ENCODE assay signal across 10 cellular contexts in the genomic region with DNA sequence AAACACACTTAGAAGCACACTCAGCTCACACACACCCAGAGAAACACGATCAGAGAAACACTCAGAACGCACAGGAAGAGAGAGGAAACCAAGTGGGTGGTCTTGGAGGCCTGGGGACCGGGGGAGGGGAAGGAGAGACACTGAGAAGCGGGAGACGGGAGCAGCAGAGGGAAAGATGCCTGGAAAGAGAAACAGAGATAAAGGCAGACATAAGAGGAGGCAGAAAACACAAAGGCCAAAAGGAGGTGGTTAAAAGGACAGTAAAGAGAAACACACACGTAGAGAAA. TPM values are rescaled to one million over a fixed set of nuclear protein-coding genes. Genes with fewer than 3 reads are reported as not detected.
DNase-seq lines count a peak whose midpoint lies in the region; ATAC-seq and TF ChIP-seq lines count a peak whose summit lies in the region.
"Had no signal": no experiment of that assay in that cellular context is flagged by ENCODE, and none has a peak within 500 bp of the region (broad histone marks: within the 10 kb centered on the region; RNA-seq: fewer than 3 reads in every experiment).

No MANE protein-coding gene starts in this region.

- no peaks in the 10 kb centered on the region for H3K36me3 Mint-ChIP-seq in stimulated activated naive B cell treated with anti-CD40 and anti-IgM and Interleukin-4, amounts not matched to agents 10 μg/mL and 1 μg/mL and 100 μg/mL, for 72 hours

- peaks cover 15% of the 10 kb centered on the region for H3K27me3 ChIP-seq in iPS-20b (ENCODE audit: insufficient read depth, low read length)

- peaks cover 0 to 2% of the 10 kb centered on the region in 2 donors for H3K4me1 Mint-ChIP-seq in stimulated activated naive B cell treated with anti-CD40 and anti-IgM and Interleukin-4, amounts not matched to agents 10 μg/mL and 1 μg/mL and 100 μg/mL, for 72 hours

- no peaks in the 10 kb centered on the region for H3K9me3 Mint-ChIP-seq in stimulated activated naive B cell treated with anti-CD40 and anti-IgM and Interleukin-4, amounts not matched to agents 10 μg/mL and 1 μg/mL and 100 μg/mL, for 72 hours

- no peak overlapping the region for H3K27ac ChIP-seq in iPS-20b (ENCODE audit: low read length)

- TF ChIP-seq CTCF in astrocyte of the cerebellum (IDR thresholded peaks at IDR 0.05; ENCODE audit: low read depth, low read length, missing control alignments): no peak

- no peak for DNase-seq in astrocyte of the cerebellum (ENCODE audit: low read depth)
- DNase-seq in skeletal muscle cell (ENCODE audit: low read depth): no peak
- DNase-seq in mesenteric fat pad (ENCODE audit: low spot score): no peak
- DNase-seq in stimulated activated naive B cell treated with anti-CD40 and anti-IgM and Interleukin-4, amounts not matched to agents 10 μg/mL and 1 μg/mL and 100 μg/mL, for 72 hours: no peak
- DNase-seq in left lobe of liver (ENCODE audit: low spot score): no peak
- no peak for DNase-seq in T-helper 9 cell
- DNase-seq: stimulated activated CD4-positive, alpha-beta T cell treated with anti-CD3 and anti-CD28 coated beads, Interleukin-2, amount 100 ng/mL, for 24 hours; T-helper 1 cell had no signal

- H3K9me3 ChIP-seq in ES-I3 (ENCODE audit: control insufficient read depth, insufficient read depth, low read length) (no peaks in the 10 kb centered on the region; the same call in 1 of the 2 replicates), iPS-20b (ENCODE audit: insufficient read depth, low read depth, low read length) (no peaks in the 10 kb centered on the region)

- no peak overlapping the region for H3K27ac Mint-ChIP-seq in stimulated activated naive B cell treated with anti-CD40 and anti-IgM and Interleukin-4, amounts not matched to agents 10 μg/mL and 1 μg/mL and 100 μg/mL, for 72 hours

- peaks cover 3% of the 10 kb centered on the region; the same call in 1 of the 2 replicates for H3K36me3 ChIP-seq in ES-I3 (ENCODE audit: insufficient read depth, low read length)
- H3K36me3 ChIP-seq in iPS-20b (ENCODE audit: insufficient read depth, low read depth, low read length): peaks cover 24% of the 10 kb centered on the region

- peak overlapping the region; percentile 92; the same call in 1 of the 2 replicates for H3K9ac ChIP-seq in ES-I3 (ENCODE audit: low read depth, low read length)
- peak overlapping the region; percentile 80; the same call in 1 of the 2 replicates for H3K9ac ChIP-seq in iPS-20b (ENCODE audit: low read depth, low read length)

- H3K4me1 ChIP-seq in ES-I3 (ENCODE audit: insufficient read depth, low read length) (peaks cover 16% of the 10 kb centered on the region), iPS-20b (ENCODE audit: insufficient read depth, low read length) (peaks cover 12% of the 10 kb centered on the region)

- in situ Hi-C loops in astrocyte of the cerebellum (cut with HindIII; ENCODE audit: low sequenced_read_pairs): no loop called here

- H3K4me3 Mint-ChIP-seq in stimulated activated naive B cell treated with anti-CD40 and anti-IgM and Interleukin-4, amounts not matched to agents 10 μg/mL and 1 μg/mL and 100 μg/mL, for 72 hours: no peak overlapping the region

- H3K4me3 ChIP-seq in astrocyte of the cerebellum (ENCODE audit: low read depth, low read length): peak overlapping the region; percentile 56
- peak overlapping the region; percentile 82 for H3K4me3 ChIP-seq in iPS-20b (ENCODE audit: low read length)
- H3K4me3 ChIP-seq in skeletal muscle cell (ENCODE audit: low read depth, low read length): peak overlapping the region; percentile 69

- peaks cover 24 to 45% of the 10 kb centered on the region in 2 donors for H3K27me3 Mint-ChIP-seq in stimulated activated naive B cell treated with anti-CD40 and anti-IgM and Interleukin-4, amounts not matched to agents 10 μg/mL and 1 μg/mL and 100 μg/mL, for 72 hours

- ATAC-seq in stimulated activated naive B cell treated with anti-CD40 and anti-IgM and Interleukin-4, amounts not matched to agents 10 μg/mL and 1 μg/mL and 100 μg/mL, for 72 hours (replicated peaks): no peak
- no peak for ATAC-seq in left lobe of liver

RNA-seq across cellular contexts. Expression of gene TMEM98, which starts 1.3 kb away (rescaled TPM):
- 19.2 TPM for total RNA-seq in mesenteric fat pad
- total RNA-seq in left lobe of liver: 15.2 TPM

RNA-seq across cellular contexts. Expression of gene MYO1D, which starts 52.3 kb away (rescaled TPM):
- total RNA-seq in mesenteric fat pad: 36.0 TPM
- total RNA-seq in left lobe of liver: 18.4 TPM
